ENCODE assay signal across 13 cellular contexts in the genomic region with DNA sequence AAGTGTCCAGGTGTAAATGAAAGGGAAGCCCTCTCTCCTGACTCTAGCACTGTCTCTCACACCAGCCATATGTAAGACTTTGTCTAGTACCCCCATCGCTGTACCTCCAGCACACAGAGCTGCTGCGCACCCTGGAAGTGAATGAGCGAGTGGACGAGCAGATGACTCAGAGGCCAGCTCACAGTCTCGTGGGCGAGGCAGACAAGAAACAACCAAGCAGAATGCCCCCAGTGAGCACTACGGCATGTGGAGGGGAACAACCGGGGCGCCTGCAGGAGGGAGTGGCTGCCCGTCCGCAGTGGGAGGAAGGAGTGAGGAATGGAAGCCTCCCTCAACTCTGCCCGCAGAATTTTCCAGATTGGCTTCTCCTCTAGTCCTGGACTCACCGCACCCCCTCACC. TPM values are rescaled to one million over a fixed set of nuclear protein-coding genes. Genes with fewer than 3 reads are reported as not detected.
DNase-seq lines count a peak whose midpoint lies in the region; ATAC-seq and TF ChIP-seq lines count a peak whose summit lies in the region.
"Had no signal": no experiment of that assay in that cellular context is flagged by ENCODE, and none has a peak within 500 bp of the region (broad histone marks: within the 10 kb centered on the region; RNA-seq: fewer than 3 reads in every experiment).

No MANE protein-coding gene starts in this region.

- TF ChIP-seq POLR2A in gastroesophageal sphincter (IDR thresholded peaks at IDR 0.05) = no peak

- peak overlapping the region; percentile 65 for H3K4me2 ChIP-seq in skeletal muscle satellite cell (ENCODE audit: low read length)

- H3K9me3 ChIP-seq in gastroesophageal sphincter = no peaks in the 10 kb centered on the region
- no peaks in the 10 kb centered on the region for H3K9me3 ChIP-seq in skeletal muscle satellite cell (replicated peaks; ENCODE audit: low read length)
- H3K9me3 ChIP-seq: esophagus squamous epithelium had no signal

- peaks cover 0 to 24% (median 3%) of the 10 kb centered on the region in 3 donors for H3K4me1 ChIP-seq in gastroesophageal sphincter
- peaks cover 22% of the 10 kb centered on the region for H3K4me1 ChIP-seq in skeletal muscle satellite cell (ENCODE audit: control insufficient read depth, insufficient read depth, low read length)

- no peak overlapping the region for H3K4me3 ChIP-seq in gastroesophageal sphincter
- H3K4me3 ChIP-seq in skeletal muscle satellite cell (ENCODE audit: low read length) = peak overlapping the region; percentile 15
- H3K4me3 ChIP-seq: esophagus squamous epithelium had no signal

- WGBS in gastroesophageal sphincter (ENCODE audit: low coverage in 1 of 2), 2 donors = 72 to 81% methylated on average over 6 to 8 of the region's 13 CpGs

- peak overlapping the region; percentile 4 to 74 (median 68) for H3K27ac ChIP-seq in gastroesophageal sphincter

- no peak for ATAC-seq in gastroesophageal sphincter
- ATAC-seq in HG03457 (IDR thresholded peaks at IDR 0.05; ENCODE audit: unreplicated experiment) = no peak
- ATAC-seq in GM21619 (IDR thresholded peaks at IDR 0.05; ENCODE audit: unreplicated experiment) = no peak

- H3K27me3 ChIP-seq in gastroesophageal sphincter (no peaks in the 10 kb centered on the region), skeletal muscle satellite cell (ENCODE audit: control insufficient read depth, insufficient read depth, low read length) (no peaks in the 10 kb centered on the region)
- H3K27me3 ChIP-seq: esophagus squamous epithelium had no signal

- DNase-seq in H4 (ENCODE audit: low spot score) (peak; percentile 58), amniotic stem cell (lab: John Stamatoyannopoulos, UW) (peak; percentile 81), inferior parietal cortex (ENCODE audit: extremely low spot score) (no peak), AML-193 (lab: John Stamatoyannopoulos, UW) (no peak)
- DNase-seq: activated B cell treated with CpG ODN at 0.5 μM for 24 hours; activated naive CD8-positive, alpha-beta T cell treated with anti-CD3 and anti-CD28 coated beads for 36 hours; esophagus squamous epithelium; naive B cell; NCI-H1092 treated with DMSO at 0.1 percent for 48 hours had no signal

- TF ChIP-seq EP300 in gastroesophageal sphincter (IDR thresholded peaks at IDR 0.05) = no peak

- peak overlapping the region; percentile 21 for H3K9ac ChIP-seq in skeletal muscle satellite cell (ENCODE audit: low read depth, low read length)

- no peak for TF ChIP-seq CTCF in gastroesophageal sphincter (IDR thresholded peaks at IDR 0.05)

- H3K36me3 ChIP-seq in gastroesophageal sphincter = no peaks in the 10 kb centered on the region
- H3K36me3 ChIP-seq in skeletal muscle satellite cell (ENCODE audit: insufficient read depth, low read length) = no peaks in the 10 kb centered on the region

RNA-seq across cellular contexts. Expression of a gene that starts 46.4 kb away (rescaled TPM):
- total RNA-seq in H4 (2014; rRNA removed; shearing (Covaris generic)) = 51.4 and 57.4 TPM in 2 replicates
- 10 to 100 TPM; 14.5 to 19.2 (median 15.3) TPM for total RNA-seq in gastroesophageal sphincter
- total RNA-seq in skeletal muscle satellite cell (2012; rRNA removed) = 43.2 and 46.9 TPM in 2 replicates

Comparison
In these comparisons a context has a peak if more than half of its experiments do, and no peak if none do; other contexts are left out.
1. DNase-seq: peak in H4 (single experiment) and amniotic stem cell (single experiment); none in inferior parietal cortex (single experiment) and AML-193 (0 of 2).